20 cellular contexts compared by ENCODE assay signal in genomic region chr20:2880650-2881049, GRCh38. TPM values are rescaled to one million over a fixed set of nuclear protein-coding genes. Genes with fewer than 3 reads are reported as not detected.
A peak's percentile ranks its signal among the peaks of the same experiment; 100 is the strongest.
DNase-seq lines count a peak whose midpoint lies in the region; ATAC-seq, FAIRE-seq and TF ChIP-seq lines count a peak whose summit lies in the region.
"Had no signal": no experiment of that assay in that cellular context is flagged by ENCODE, and none has a peak within 500 bp of the region (broad histone marks: within the 10 kb centered on the region; RNA-seq: fewer than 3 reads in every experiment).

No MANE protein-coding gene starts in this region.

- no peak overlapping the region for H3K4me3 ChIP-seq in HepG2 (replicated peaks in 1 of 3; ENCODE audit: insufficient read depth in 1 of 3, low read depth in 2 of 3, low read length in 3 of 3)
- no peak overlapping the region for H3K4me3 ChIP-seq in right lobe of liver
- no peak overlapping the region for H3K4me3 ChIP-seq in IMR-90 (ENCODE audit: insufficient read depth, low read depth, low read length)
- H3K4me3 ChIP-seq: BLaER1, GM23338 had no signal

- no peak overlapping the region for H2AK5ac ChIP-seq in IMR-90 (ENCODE audit: low read depth, low read length)

- H3K79me1 ChIP-seq in IMR-90 (ENCODE audit: low read depth in 1 of 2, low read length in 2 of 2) = peaks cover 12 to 70% of the 10 kb centered on the region in 2 experiments

- H2AFZ ChIP-seq in HepG2 (ENCODE audit: low read length) (no peak overlapping the region), IMR-90 (replicated peaks; ENCODE audit: low read length, poor library complexity) (no peak overlapping the region)
- H2AFZ ChIP-seq: GM23338 had no signal

- no peak overlapping the region for H3K27ac ChIP-seq in HepG2 (ENCODE audit: extremely low read length, insufficient read depth, low read length)
- H3K27ac ChIP-seq in right lobe of liver = no peak overlapping the region
- H3K27ac ChIP-seq in IMR-90 (ENCODE audit: insufficient read depth, low read length) = peak overlapping the region; percentile 13; the same call in 1 of the 2 replicates
- H3K27ac ChIP-seq: BLaER1, C4-2B had no signal

- no peak overlapping the region for H2BK15ac ChIP-seq in IMR-90 (ENCODE audit: low read depth, low read length)

- TF ChIP-seq EP300 in HepG2 (IDR thresholded peaks at IDR 0.05; ENCODE audit: low read depth in 2 of 2, low read length in 2 of 2) (no peak), HepG2 (CRISPR knock-in tag; IDR thresholded peaks at IDR 0.05; ENCODE audit: borderline replicate concordance) (no peak)

- no peak overlapping the region for H2AK9ac ChIP-seq in IMR-90 (replicated peaks; ENCODE audit: low read depth, low read length, poor library complexity)

- H3K4me1 Mint-ChIP-seq in WTC11 = peaks cover 31% of the 10 kb centered on the region

- CTCF ChIA-PET in HepG2 (lab: Yijun Ruan, JAX; ENCODE audit: low intra/inter-chr PET ratio, low total read pairs) = no interaction called here
- CTCF ChIA-PET in IMR-90 (lab: Yijun Ruan, JAX) = no interaction called here
- CTCF ChIA-PET in WTC11 (lab: Charles Lee) = interaction anchor here (1.3 kb wide), 1 partner anchor 125 kb away, joined by 3 read pairs; no protein-coding TSS in a partner anchor

- no peak overlapping the region for H2BK5ac ChIP-seq in IMR-90 (ENCODE audit: low read depth, low read length, poor library complexity, severe bottlenecking)

- no peak overlapping the region for H4K8ac ChIP-seq in IMR-90 (ENCODE audit: low read depth in 2 of 2, low read length in 2 of 2)

- dilution Hi-C loops in IMR-90 (cut with HindIII; ENCODE audit: low sequenced_read_pairs, unreplicated experiment) = no loop called here

- H3K4ac ChIP-seq in IMR-90 (ENCODE audit: low read depth, low read length) = no peak overlapping the region

- peaks cover 16% of the 10 kb centered on the region for H3K9me1 ChIP-seq in IMR-90 (ENCODE audit: insufficient read depth, low read length)

- H3K4me1 ChIP-seq in HepG2 (ENCODE audit: insufficient read depth, low read length) = peaks cover 16% of the 10 kb centered on the region
- H3K4me1 ChIP-seq in right lobe of liver = no peaks in the 10 kb centered on the region
- peaks cover 4% of the 10 kb centered on the region; the same call in 1 of the 2 replicates for H3K4me1 ChIP-seq in IMR-90 (ENCODE audit: control insufficient read depth, insufficient read depth, low read length)

- no peak overlapping the region for H4K5ac ChIP-seq in IMR-90 (ENCODE audit: low read depth, low read length)

- no peak overlapping the region for H3K14ac ChIP-seq in IMR-90 (replicated peaks; ENCODE audit: low read depth, low read length)

- H4K20me1 ChIP-seq in HepG2 (ENCODE audit: insufficient read depth, low read length) (peaks cover 9% of the 10 kb centered on the region; the same call in 1 of the 2 replicates), IMR-90 (ENCODE audit: insufficient read depth, low read length) (peaks cover 47% of the 10 kb centered on the region)

- POLR2A ChIA-PET in HepG2 (lab: Yijun Ruan, JAX) (no interaction called here), IMR-90 (lab: Charles Lee; ENCODE audit: unreplicated experiment) (no interaction called here), WTC11 (lab: Charles Lee) (no interaction called here)

- no peak overlapping the region for H2BK20ac ChIP-seq in IMR-90 (ENCODE audit: low read depth, low read length)

- H2BK120ac ChIP-seq in IMR-90 (ENCODE audit: low read depth, low read length) = no peak overlapping the region

- no peak for FAIRE-seq in HepG2 (lab: Jason Lieb, UNC)
- FAIRE-seq: G401.6, GM12892, GM19239 had no signal

- H3K18ac ChIP-seq in IMR-90 (ENCODE audit: low read depth, low read length) = no peak overlapping the region

- H3K9ac ChIP-seq in HepG2 (ENCODE audit: insufficient read depth, low read depth, low read length) = no peak overlapping the region
- H3K9ac ChIP-seq in IMR-90 (ENCODE audit: low read depth, low read length) = no peak overlapping the region
- H3K9ac ChIP-seq: BLaER1 had no signal

- in situ Hi-C loops in HepG2 (cut with HindIII; ENCODE audit: extremely low pct_ligation_motif_present, low pct_unique_long_range_greater_than_20kb) (no loop called here), IMR-90 (cut with MboI; ENCODE audit: low sequenced_read_pairs) (no loop called here)

- H3K27me3 ChIP-seq in HepG2 (ENCODE audit: control insufficient read depth in 1 of 2, insufficient read depth in 2 of 2, low read length in 2 of 2) (no peaks in the 10 kb centered on the region), right lobe of liver (no peaks in the 10 kb centered on the region), IMR-90 (ENCODE audit: control insufficient read depth, insufficient read depth, low read length) (no peaks in the 10 kb centered on the region)
- H3K27me3 ChIP-seq: BLaER1 had no signal

- TF ChIP-seq POLR2A in HepG2 (IDR thresholded peaks at IDR 0.05; ENCODE audit: insufficient read depth in 1 of 2, low read depth in 2 of 2, low read length in 2 of 2) (no peak), right lobe of liver (IDR thresholded peaks at IDR 0.05) (no peak), IMR-90 (IDR thresholded peaks at IDR 0.05; ENCODE audit: low read depth, low read length) (no peak)

- H3K4me2 ChIP-seq in HepG2 (ENCODE audit: low read depth, low read length) = no peak overlapping the region
- no peak overlapping the region for H3K4me2 ChIP-seq in IMR-90 (ENCODE audit: low read depth, low read length)
- H3K4me2 ChIP-seq: BLaER1, GM23338 had no signal

- no peak overlapping the region for H3K23ac ChIP-seq in IMR-90 (ENCODE audit: low read depth, low read length)

- no peak overlapping the region for H4K91ac ChIP-seq in IMR-90 (ENCODE audit: insufficient read depth, low read depth, low read length)

- H3K79me2 ChIP-seq in HepG2 (ENCODE audit: insufficient read depth, low read length) = peaks cover 76% of the 10 kb centered on the region

- no peak for ATAC-seq in HepG2
- no peak for ATAC-seq in right lobe of liver
- ATAC-seq in IMR-90 (ENCODE audit: low read depth) = no peak
- no peak for ATAC-seq in WTC11
- ATAC-seq: CD8-positive, alpha-beta T cell; GM23338; HCT116 had no signal

- intact Hi-C loops in HepG2 (cut with micrococcal nuclease; ENCODE audit: unreplicated experiment) (no loop called here), right lobe of liver (cut with DNase I) (no loop called here), IMR-90 (cut with micrococcal nuclease) (no loop called here)

- H3K27me3 Mint-ChIP-seq in WTC11 (ENCODE audit: low read depth) = no peaks in the 10 kb centered on the region
- H3K27me3 Mint-ChIP-seq: B cell; CD4-positive, CD25-positive, alpha-beta regulatory T cell had no signal

- peaks cover 5% of the 10 kb centered on the region for H3K36me3 Mint-ChIP-seq in WTC11

- H3K9me3 Mint-ChIP-seq in WTC11 = no peaks in the 10 kb centered on the region
- H3K9me3 Mint-ChIP-seq: CD4-positive, CD25-positive, alpha-beta regulatory T cell; CD8-positive, alpha-beta T cell; GM23338; H9 had no signal

- DNase-seq in HepG2 (ENCODE audit: low spot score) = no peak
- no peak for DNase-seq in right lobe of liver
- no peak for DNase-seq in IMR-90
- DNase-seq in WTC11 (ENCODE audit: low spot score) = no peak
- no peak for DNase-seq in NCI-H82 (lab: John Stamatoyannopoulos, UW)
- DNase-seq in inferior parietal cortex (ENCODE audit: extremely low spot score) = no peak
- DNase-seq: Caco-2; CD4-positive, CD25-positive, alpha-beta regulatory T cell; CD8-positive, alpha-beta T cell; DMS153; DND-41; H9 had no signal

- WGBS in HepG2 (ENCODE audit: low lambda C conversion rate) = 82% methylated on average over 7 of the region's 7 CpGs
- 95% methylated on average over 6 of the region's 7 CpGs for WGBS in right lobe of liver (ENCODE audit: insufficient coverage, low coverage, low lambda C conversion rate, missing lambda C conversion rate)
- 100% methylated on average over 2 of the region's 7 CpGs; no CpG with 5 or more reads in 1 of the 2 experiments for WGBS in IMR-90 (ENCODE audit: extremely low coverage in 2 of 2, insufficient read length in 1 of 2), 2 experiments

- no peak overlapping the region for H3K27ac Mint-ChIP-seq in WTC11
- H3K27ac Mint-ChIP-seq: B cell; CD4-positive, CD25-positive, alpha-beta regulatory T cell; CD8-positive, alpha-beta T cell; GM23338; H9 had no signal

- TF ChIP-seq RAD21 in HepG2 (CRISPR knock-in tag; IDR thresholded peaks at IDR 0.05) (no peak), IMR-90 (IDR thresholded peaks at IDR 0.05; ENCODE audit: low read length) (no peak)

- no peak overlapping the region for H3K56ac ChIP-seq in IMR-90 (ENCODE audit: extremely low read depth, insufficient read depth, low read length)

- BruUV-seq in HepG2 (replicated peaks; lab: Mats Ljungman, UMichigan) (no TSS peak), IMR-90 (replicated peaks; lab: Mats Ljungman, UMichigan) (no TSS peak)

- H3K9me3 ChIP-seq in HepG2 (ENCODE audit: low read length) (no peaks in the 10 kb centered on the region), right lobe of liver (no peaks in the 10 kb centered on the region), IMR-90 (ENCODE audit: control insufficient read depth, insufficient read depth, low read length) (no peaks in the 10 kb centered on the region)
- H3K9me3 ChIP-seq: BLaER1, Caco-2 had no signal

- H3K4me3 Mint-ChIP-seq in WTC11 = no peak overlapping the region
- H3K4me3 Mint-ChIP-seq: B cell; CD4-positive, CD25-positive, alpha-beta regulatory T cell; CD8-positive, alpha-beta T cell; GM23338; H9 had no signal

- TF ChIP-seq CTCF in HepG2 (CRISPR knock-in tag; IDR thresholded peaks at IDR 0.05) = no peak
- TF ChIP-seq CTCF in right lobe of liver (IDR thresholded peaks at IDR 0.05) = no peak
- TF ChIP-seq CTCF in IMR-90 (conservative IDR thresholded peaks at IDR 0.05; ENCODE audit: low read depth, low read length) = no peak
- no peak for TF ChIP-seq CTCF in WTC11 (IDR thresholded peaks at IDR 0.05)

- H3K36me3 ChIP-seq in HepG2 (replicated peaks in 1 of 2; ENCODE audit: control insufficient read depth in 1 of 2, insufficient read depth in 2 of 2, low read length in 2 of 2) = peaks cover 0 to 3% of the 10 kb centered on the region in 2 experiments; a peak in 1 of 5 replicates
- no peaks in the 10 kb centered on the region for H3K36me3 ChIP-seq in right lobe of liver
- H3K36me3 ChIP-seq in IMR-90 (ENCODE audit: control insufficient read depth, insufficient read depth, low read length) = no peaks in the 10 kb centered on the region

RNA-seq across cellular contexts. Expression of gene PTPRA, which starts 7.4 kb away (rescaled TPM):
- total RNA-seq in HepG2 (2016; rRNA removed; fragmentation: Illumina TruSeq; extraction: Trizol) (43.7 and 47.2 TPM in 2 replicates), right lobe of liver (10 to 100 TPM; 15.7 to 22.1 (median 18.6) TPM), IMR-90 (2012; rRNA removed) (44.4 and 50.0 TPM in 2 replicates), WTC11 (2021) (43.8 to 48.8 TPM (median 47.2 TPM) in 3 replicates)
- total RNA-seq in HepG2 (2016; cell fraction: cytosol; rRNA removed; fragmentation: Illumina TruSeq; extraction: Trizol; ENCODE audit: low read depth) = 75.0 and 92.4 TPM in 2 replicates
- total RNA-seq in HepG2 (2016; cell fraction: insoluble cytoplasmic fraction; rRNA removed; fragmentation: Illumina TruSeq; extraction: Trizol) = 36.6 and 48.6 TPM in 2 replicates
- total RNA-seq in HepG2 (2016; cell fraction: membrane; rRNA removed; fragmentation: Illumina TruSeq; extraction: Trizol) = 68.2 and 69.6 TPM in 2 replicates
- total RNA-seq in HepG2 (2016; cell fraction: nucleus; rRNA removed; fragmentation: Illumina TruSeq; extraction: Trizol) = 49.3 and 53.4 TPM in 2 replicates
- polyA plus RNA-seq in HepG2 (2011; rRNA removed) (107 and 127 TPM in 2 replicates), IMR-90 (2012; rRNA removed) (34.3 and 35.0 TPM in 2 replicates)
- polyA plus RNA-seq in HepG2 (2011; cell fraction: cytosol; rRNA removed) = 69.7 and 102 TPM in 2 replicates
- polyA plus RNA-seq in HepG2 (2011; cell fraction: nucleus; rRNA removed) = 65.1 and 68.2 TPM in 2 replicates
- polyA plus RNA-seq in HepG2 (2012) = 67.3 and 73.2 TPM in 2 replicates
- polyA plus RNA-seq in HepG2 (2016; cell fraction: cytosol; fragmentation: Illumina TruSeq; extraction: Trizol; ENCODE audit: low read depth) = 23.1 and 26.7 TPM in 2 replicates
- polyA plus RNA-seq in HepG2 (2016; cell fraction: insoluble cytoplasmic fraction; fragmentation: Illumina TruSeq; extraction: Trizol; ENCODE audit: low read depth) = 56.2 and 64.8 TPM in 2 replicates
- 68.7 and 72.2 TPM in 2 replicates for polyA plus RNA-seq in HepG2 (2016; cell fraction: membrane; fragmentation: Illumina TruSeq; extraction: Trizol; ENCODE audit: low read depth)
- 100 and 102 TPM in 2 replicates for polyA plus RNA-seq in HepG2 (2016; cell fraction: nucleus; fragmentation: Illumina TruSeq; extraction: Trizol; ENCODE audit: insufficient read depth, low read depth)
- 22.9 and 71.1 TPM in 2 replicates for polyA minus RNA-seq in HepG2 (2011; rRNA and poly(A)+ RNA removed; ENCODE audit: low replicate concordance)
- 48.3 and 52.0 TPM in 2 replicates for polyA minus RNA-seq in HepG2 (2011; cell fraction: cytosol; rRNA and poly(A)+ RNA removed)
- 49.8 and 61.4 TPM in 2 replicates for polyA minus RNA-seq in HepG2 (2011; cell fraction: nucleus; rRNA and poly(A)+ RNA removed)
- polyA plus RNA-seq in IMR-90 (2012; cell fraction: cytosol; rRNA removed) = 23.7 and 26.0 TPM in 2 replicates
- 27.8 and 64.5 TPM in 2 replicates for polyA plus RNA-seq in IMR-90 (2012; cell fraction: nucleus; rRNA removed; ENCODE audit: low replicate concordance)

RNA-seq across cellular contexts. Expression of gene VPS16, which starts 40.1 kb away (rescaled TPM):
- 27.6 and 35.4 TPM in 2 replicates for total RNA-seq in HepG2 (2016; rRNA removed; fragmentation: Illumina TruSeq; extraction: Trizol)
- 5.8 and 7.1 TPM in 2 replicates for total RNA-seq in HepG2 (2016; cell fraction: cytosol; rRNA removed; fragmentation: Illumina TruSeq; extraction: Trizol; ENCODE audit: low read depth)
- 28.5 and 36.0 TPM in 2 replicates for total RNA-seq in HepG2 (2016; cell fraction: insoluble cytoplasmic fraction; rRNA removed; fragmentation: Illumina TruSeq; extraction: Trizol)
- 7.1 and 7.2 TPM in 2 replicates for total RNA-seq in HepG2 (2016; cell fraction: membrane; rRNA removed; fragmentation: Illumina TruSeq; extraction: Trizol)
- total RNA-seq in HepG2 (2016; cell fraction: nucleus; rRNA removed; fragmentation: Illumina TruSeq; extraction: Trizol) = 36.6 and 39.6 TPM in 2 replicates
- 34.2 and 44.0 TPM in 2 replicates for polyA plus RNA-seq in HepG2 (2011; rRNA removed)
- polyA plus RNA-seq in HepG2 (2011; cell fraction: cytosol; rRNA removed) = 21.5 and 23.3 TPM in 2 replicates
- polyA plus RNA-seq in HepG2 (2011; cell fraction: nucleus; rRNA removed) = 216 and 253 TPM in 2 replicates
- polyA plus RNA-seq in HepG2 (2012) = 26.0 and 31.8 TPM in 2 replicates
- polyA plus RNA-seq in HepG2 (2016; cell fraction: cytosol; fragmentation: Illumina TruSeq; extraction: Trizol; ENCODE audit: low read depth) = 3.7 and 4.5 TPM in 2 replicates
- polyA plus RNA-seq in HepG2 (2016; cell fraction: insoluble cytoplasmic fraction; fragmentation: Illumina TruSeq; extraction: Trizol; ENCODE audit: low read depth) = 22.7 and 23.3 TPM in 2 replicates
- polyA plus RNA-seq in HepG2 (2016; cell fraction: membrane; fragmentation: Illumina TruSeq; extraction: Trizol; ENCODE audit: low read depth) = 4.4 and 5.8 TPM in 2 replicates
- 85.0 and 94.6 TPM in 2 replicates for polyA plus RNA-seq in HepG2 (2016; cell fraction: nucleus; fragmentation: Illumina TruSeq; extraction: Trizol; ENCODE audit: insufficient read depth, low read depth)
- polyA minus RNA-seq in HepG2 (2011; rRNA and poly(A)+ RNA removed; ENCODE audit: low replicate concordance) = 26.6 and 68.4 TPM in 2 replicates
- 14.9 and 18.9 TPM in 2 replicates for polyA minus RNA-seq in HepG2 (2011; cell fraction: cytosol; rRNA and poly(A)+ RNA removed)
- polyA minus RNA-seq in HepG2 (2011; cell fraction: nucleus; rRNA and poly(A)+ RNA removed) = 34.0 and 43.6 TPM in 2 replicates
- 10 to 100 TPM; 17.2 to 22.2 (median 19.1) TPM for total RNA-seq in right lobe of liver
- total RNA-seq in IMR-90 (2012; rRNA removed) = 41.7 and 48.0 TPM in 2 replicates
- 37.6 and 38.7 TPM in 2 replicates for polyA plus RNA-seq in IMR-90 (2012; rRNA removed)
- 23.6 and 24.8 TPM in 2 replicates for polyA plus RNA-seq in IMR-90 (2012; cell fraction: cytosol; rRNA removed)
- 201 and 203 TPM in 2 replicates for polyA plus RNA-seq in IMR-90 (2012; cell fraction: nucleus; rRNA removed; ENCODE audit: low replicate concordance)
- total RNA-seq in WTC11 (2021) = 26.2 to 29.1 TPM (median 27.8 TPM) in 3 replicates

RNA-seq across cellular contexts. Expression of gene PCED1A, which starts 40.2 kb away (rescaled TPM):
- total RNA-seq in HepG2 (2016; rRNA removed; fragmentation: Illumina TruSeq; extraction: Trizol) = 12.6 and 40.1 TPM in 2 replicates
- total RNA-seq in HepG2 (2016; cell fraction: cytosol; rRNA removed; fragmentation: Illumina TruSeq; extraction: Trizol; ENCODE audit: low read depth) = 15.8 and 19.1 TPM in 2 replicates
- total RNA-seq in HepG2 (2016; cell fraction: insoluble cytoplasmic fraction; rRNA removed; fragmentation: Illumina TruSeq; extraction: Trizol) = 12.7 and 43.6 TPM in 2 replicates
- 25.5 and 30.3 TPM in 2 replicates for total RNA-seq in HepG2 (2016; cell fraction: membrane; rRNA removed; fragmentation: Illumina TruSeq; extraction: Trizol)
- 50.5 and 56.6 TPM in 2 replicates for total RNA-seq in HepG2 (2016; cell fraction: nucleus; rRNA removed; fragmentation: Illumina TruSeq; extraction: Trizol)
- 84.2 and 92.3 TPM in 2 replicates for polyA plus RNA-seq in HepG2 (2011; rRNA removed)
- 34.6 and 52.7 TPM in 2 replicates for polyA plus RNA-seq in HepG2 (2011; cell fraction: cytosol; rRNA removed)
- polyA plus RNA-seq in HepG2 (2011; cell fraction: nucleus; rRNA removed) = 548 and 651 TPM in 2 replicates
- polyA plus RNA-seq in HepG2 (2012) = 37.5 and 47.0 TPM in 2 replicates
- polyA plus RNA-seq in HepG2 (2016; cell fraction: cytosol; fragmentation: Illumina TruSeq; extraction: Trizol; ENCODE audit: low read depth) = 15.4 and 16.6 TPM in 2 replicates
- polyA plus RNA-seq in HepG2 (2016; cell fraction: insoluble cytoplasmic fraction; fragmentation: Illumina TruSeq; extraction: Trizol; ENCODE audit: low read depth) = 13.1 and 14.6 TPM in 2 replicates
- 23.9 and 27.4 TPM in 2 replicates for polyA plus RNA-seq in HepG2 (2016; cell fraction: membrane; fragmentation: Illumina TruSeq; extraction: Trizol; ENCODE audit: low read depth)
- polyA plus RNA-seq in HepG2 (2016; cell fraction: nucleus; fragmentation: Illumina TruSeq; extraction: Trizol; ENCODE audit: insufficient read depth, low read depth) = 129 TPM in 2 replicates
- 12.5 and 33.7 TPM in 2 replicates for polyA minus RNA-seq in HepG2 (2011; rRNA and poly(A)+ RNA removed; ENCODE audit: low replicate concordance)
- polyA minus RNA-seq in HepG2 (2011; cell fraction: cytosol; rRNA and poly(A)+ RNA removed) = 9.0 and 9.2 TPM in 2 replicates
- polyA minus RNA-seq in HepG2 (2011; cell fraction: nucleus; rRNA and poly(A)+ RNA removed) = 45.2 and 51.7 TPM in 2 replicates
- total RNA-seq in right lobe of liver = 10 to 100 TPM in 5 of 6 experiments, 1 to 10 TPM in 1; 9.6 to 22.2 (median 18.6) TPM
- total RNA-seq in IMR-90 (2012; rRNA removed) = 8.1 and 9.7 TPM in 2 replicates
- polyA plus RNA-seq in IMR-90 (2012; rRNA removed) = 33.4 and 37.0 TPM in 2 replicates
- polyA plus RNA-seq in IMR-90 (2012; cell fraction: cytosol; rRNA removed) = 17.0 and 26.1 TPM in 2 replicates
- polyA plus RNA-seq in IMR-90 (2012; cell fraction: nucleus; rRNA removed; ENCODE audit: low replicate concordance) = 242 and 445 TPM in 2 replicates
- total RNA-seq in WTC11 (2021) = 19.7 to 37.0 TPM (median 33.5 TPM) in 3 replicates

Comparison
In these comparisons a context has a peak if more than half of its experiments do, and no peak if none do; other contexts are left out.
1. Of the 50 proteins assayed by ChIP-seq in both HepG2 and WTC11: peak only in HepG2: none; only in WTC11: none; in both: ZNF121; in neither: 49.